In the genomic region with DNA sequence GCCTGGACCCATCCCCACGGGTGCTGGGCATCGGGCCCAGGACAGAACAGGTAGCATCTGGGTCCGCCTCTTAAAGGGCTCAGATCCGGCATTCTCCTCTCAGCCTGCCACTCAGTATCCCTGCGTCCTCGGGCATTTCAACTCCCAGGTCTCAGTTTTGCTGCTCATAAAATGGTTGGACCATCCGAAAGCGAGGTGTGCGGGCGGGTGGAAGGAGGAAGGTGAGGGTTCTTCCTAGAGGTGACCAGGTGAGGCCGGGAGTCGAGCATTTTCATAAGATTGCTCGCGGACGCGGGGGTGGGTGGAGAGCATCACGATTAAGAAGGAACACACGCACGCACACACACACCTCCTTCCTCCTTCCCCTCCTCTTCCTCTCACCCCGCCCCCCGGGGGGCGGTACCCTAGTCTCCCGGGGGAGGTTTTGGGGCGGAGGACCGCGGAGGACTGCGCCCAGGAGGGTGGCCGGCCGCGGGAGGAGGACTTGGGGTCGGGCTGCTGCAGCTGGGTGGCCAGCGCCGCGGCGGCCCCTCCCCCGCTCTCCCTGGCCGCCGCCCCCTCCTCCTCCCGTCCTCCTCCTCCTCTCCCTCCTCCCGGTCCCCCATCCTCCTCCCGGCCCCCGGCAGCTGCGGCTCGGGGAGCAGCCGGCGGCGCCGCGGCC, we compare ENCODE assay signal across 8 cellular contexts.
DNase-seq lines count a peak whose midpoint lies in the region; ATAC-seq and TF ChIP-seq lines count a peak whose summit lies in the region.

No MANE protein-coding gene starts in this region.

- H3K4me2 ChIP-seq in BLaER1 (peak overlapping the region; percentile 65), osteoblast (ENCODE audit: insufficient read depth, low read length) (peak overlapping the region; percentile 32)

- H3K27me3 ChIP-seq in BLaER1: no peaks in the 10 kb centered on the region
- peaks cover 0 to 2% of the 10 kb centered on the region in 2 donors for H3K27me3 ChIP-seq in esophagus (ENCODE audit: control insufficient read depth in 1 of 2, insufficient read depth in 2 of 2, low read length in 2 of 2)
- peaks cover 39% of the 10 kb centered on the region for H3K27me3 ChIP-seq in osteoblast (ENCODE audit: insufficient read depth, low read length)

- POLR2A ChIA-PET in HEK293 (lab: Yijun Ruan, JAX): no interaction called here

- CTCF ChIA-PET in HEK293 (lab: Yijun Ruan, JAX): interaction anchor here (1.2 to 1.9 kb wide), 3 partner anchors 27 to 95 kb away, joined by 4 to 7 read pairs (median 5); no protein-coding TSS in a partner anchor

- H3K79me2 ChIP-seq in osteoblast (ENCODE audit: insufficient read depth, low read length): no peaks in the 10 kb centered on the region

- H2AFZ ChIP-seq in osteoblast (ENCODE audit: low read length): no peak overlapping the region

- H3K4me3 ChIP-seq in BLaER1 (peak overlapping the region; percentile 69), HEK293 (ENCODE audit: low read depth, low read length) (peak overlapping the region; percentile 39), esophagus (ENCODE audit: low read depth in 1 of 2, low read length in 2 of 2) (peak overlapping the region; percentile 24 to 44), osteoblast (ENCODE audit: insufficient read depth, low read length) (no peak overlapping the region)

- peak overlapping the region; percentile 41; the same call in 1 of the 2 replicates for H3K9ac ChIP-seq in BLaER1

- H4K20me1 ChIP-seq in BLaER1: no peaks in the 10 kb centered on the region
- H4K20me1 ChIP-seq in osteoblast (ENCODE audit: insufficient read depth, low read length): peaks cover 3% of the 10 kb centered on the region

- H3K27ac ChIP-seq in BLaER1 (no peak overlapping the region), HEK293 (ENCODE audit: extremely low read depth, low read depth, low read length) (no peak overlapping the region; the same call in 1 of the 2 replicates), esophagus (ENCODE audit: low read depth in 2 of 2, low read length in 1 of 2) (no peak overlapping the region), osteoblast (ENCODE audit: low read depth, low read length) (no peak overlapping the region)

- ATAC-seq in GM18858 (IDR thresholded peaks at IDR 0.05; ENCODE audit: unreplicated experiment): no peak
- ATAC-seq in GM19452 (IDR thresholded peaks at IDR 0.05; ENCODE audit: unreplicated experiment): no peak
- ATAC-seq in GM19035 (IDR thresholded peaks at IDR 0.05; ENCODE audit: unreplicated experiment): no peak

- TF ChIP-seq CTCF in HEK293 (tag by site-specific recombination; IDR thresholded peaks at IDR 0.05) (no peak), osteoblast (IDR thresholded peaks at IDR 0.05; ENCODE audit: extremely low read depth, low read depth, low read length) (no peak)

- H3K4me1 ChIP-seq in BLaER1 (peaks cover 8% of the 10 kb centered on the region), HEK293 (ENCODE audit: control insufficient read depth, insufficient read depth, low read length) (peaks cover 4% of the 10 kb centered on the region), esophagus (ENCODE audit: control insufficient read depth in 2 of 2, insufficient read depth in 2 of 2, low read length in 1 of 2) (peaks cover 2 to 9% of the 10 kb centered on the region in 2 donors), osteoblast (ENCODE audit: insufficient read depth, low read length) (peaks cover 2% of the 10 kb centered on the region)

- no peaks in the 10 kb centered on the region for H3K36me3 ChIP-seq in BLaER1
- no peaks in the 10 kb centered on the region for H3K36me3 ChIP-seq in HEK293 (ENCODE audit: control insufficient read depth in 2 of 2, insufficient read depth in 1 of 2, low read length in 2 of 2)
- no peaks in the 10 kb centered on the region for H3K36me3 ChIP-seq in esophagus (ENCODE audit: control insufficient read depth in 2 of 2, insufficient read depth in 2 of 2, low read length in 1 of 2)
- H3K36me3 ChIP-seq in osteoblast (ENCODE audit: insufficient read depth, low read length): no peaks in the 10 kb centered on the region

- 2 to 3% methylated on average over 27 to 49 of the region's 49 CpGs for WGBS in esophagus, 2 donors

- peak; percentile 51 for DNase-seq in activated CD4-positive, alpha-beta T cell treated with anti-CD3 and anti-CD28 coated beads for 48 hours
- peak; percentile 80 for DNase-seq in osteoblast (ENCODE audit: insufficient read length, low spot score, missing footprints)

- H3K9me3 ChIP-seq in BLaER1 (no peaks in the 10 kb centered on the region), HEK293 (ENCODE audit: control insufficient read depth, insufficient read depth, low read depth, low read length) (no peaks in the 10 kb centered on the region), esophagus (ENCODE audit: control insufficient read depth in 2 of 2, insufficient read depth in 1 of 2, low read depth in 1 of 2, low read length in 1 of 2) (no peaks in the 10 kb centered on the region), osteoblast (ENCODE audit: low read depth, low read length) (no peaks in the 10 kb centered on the region)

TF ChIP-seq in HEK293, 187 proteins besides CTCF, POLR2A, EP300 and RAD21 (continues in another document):
- no peak for TF ChIP-seq ZSCAN16 (tag by site-specific recombination; IDR thresholded peaks at IDR 0.05)
- no peak for TF ChIP-seq ZNF747 (tag by site-specific recombination; IDR thresholded peaks at IDR 0.05)
- TF ChIP-seq MEIS1 (CRISPR knock-in tag; IDR thresholded peaks at IDR 0.05; ENCODE audit: borderline replicate concordance): no peak
- no peak for TF ChIP-seq ZIC2 (tag by site-specific recombination; IDR thresholded peaks at IDR 0.05)
- TF ChIP-seq BCL11B (tag by site-specific recombination; IDR thresholded peaks at IDR 0.05; ENCODE audit: low read depth): no peak
- no peak for TF ChIP-seq ZNF48 (tag by site-specific recombination; IDR thresholded peaks at IDR 0.05)
- TF ChIP-seq ZNF585B (tag by site-specific recombination; IDR thresholded peaks at IDR 0.05): no peak
- no peak for TF ChIP-seq ZNF768 (tag by site-specific recombination; IDR thresholded peaks at IDR 0.05)
- peak; percentile 79 for TF ChIP-seq SP2 (tag by site-specific recombination; IDR thresholded peaks at IDR 0.05)
- TF ChIP-seq ZNF624 (tag by site-specific recombination; IDR thresholded peaks at IDR 0.05): no peak
- TF ChIP-seq, protein P1, sequence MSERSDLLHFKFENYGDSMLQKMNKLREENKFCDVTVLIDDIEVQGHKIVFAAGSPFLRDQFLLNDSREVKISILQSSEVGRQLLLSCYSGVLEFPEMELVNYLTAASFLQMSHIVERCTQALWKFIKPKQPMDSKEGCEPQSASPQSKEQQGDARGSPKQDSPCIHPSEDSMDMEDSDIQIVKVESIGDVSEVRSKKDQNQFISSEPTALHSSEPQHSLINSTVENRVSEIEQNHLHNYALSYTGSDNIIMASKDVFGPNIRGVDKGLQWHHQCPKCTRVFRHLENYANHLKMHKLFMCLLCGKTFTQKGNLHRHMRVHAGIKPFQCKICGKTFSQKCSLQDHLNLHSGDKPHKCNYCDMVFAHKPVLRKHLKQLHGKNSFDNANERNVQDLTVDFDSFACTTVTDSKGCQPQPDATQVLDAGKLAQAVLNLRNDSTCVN (tag by site-specific recombination; optimal IDR thresholded peaks at IDR 0.05): peak; percentile 37
- peak; percentile 32; the same call in 1 of the 2 replicates for TF ChIP-seq ZNF423 (tag by site-specific recombination; IDR thresholded peaks at IDR 0.05)
- TF ChIP-seq ZNF670 (tag by site-specific recombination; IDR thresholded peaks at IDR 0.05; ENCODE audit: low read depth): no peak
- TF ChIP-seq, protein P2, sequence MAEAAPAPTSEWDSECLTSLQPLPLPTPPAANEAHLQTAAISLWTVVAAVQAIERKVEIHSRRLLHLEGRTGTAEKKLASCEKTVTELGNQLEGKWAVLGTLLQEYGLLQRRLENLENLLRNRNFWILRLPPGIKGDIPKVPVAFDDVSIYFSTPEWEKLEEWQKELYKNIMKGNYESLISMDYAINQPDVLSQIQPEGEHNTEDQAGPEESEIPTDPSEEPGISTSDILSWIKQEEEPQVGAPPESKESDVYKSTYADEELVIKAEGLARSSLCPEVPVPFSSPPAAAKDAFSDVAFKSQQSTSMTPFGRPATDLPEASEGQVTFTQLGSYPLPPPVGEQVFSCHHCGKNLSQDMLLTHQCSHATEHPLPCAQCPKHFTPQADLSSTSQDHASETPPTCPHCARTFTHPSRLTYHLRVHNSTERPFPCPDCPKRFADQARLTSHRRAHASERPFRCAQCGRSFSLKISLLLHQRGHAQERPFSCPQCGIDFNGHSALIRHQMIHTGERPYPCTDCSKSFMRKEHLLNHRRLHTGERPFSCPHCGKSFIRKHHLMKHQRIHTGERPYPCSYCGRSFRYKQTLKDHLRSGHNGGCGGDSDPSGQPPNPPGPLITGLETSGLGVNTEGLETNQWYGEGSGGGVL (tag by site-specific recombination; IDR thresholded peaks at IDR 0.05): peak; percentile 43; the same call in 1 of the 2 replicates
- TF ChIP-seq, protein P3, sequence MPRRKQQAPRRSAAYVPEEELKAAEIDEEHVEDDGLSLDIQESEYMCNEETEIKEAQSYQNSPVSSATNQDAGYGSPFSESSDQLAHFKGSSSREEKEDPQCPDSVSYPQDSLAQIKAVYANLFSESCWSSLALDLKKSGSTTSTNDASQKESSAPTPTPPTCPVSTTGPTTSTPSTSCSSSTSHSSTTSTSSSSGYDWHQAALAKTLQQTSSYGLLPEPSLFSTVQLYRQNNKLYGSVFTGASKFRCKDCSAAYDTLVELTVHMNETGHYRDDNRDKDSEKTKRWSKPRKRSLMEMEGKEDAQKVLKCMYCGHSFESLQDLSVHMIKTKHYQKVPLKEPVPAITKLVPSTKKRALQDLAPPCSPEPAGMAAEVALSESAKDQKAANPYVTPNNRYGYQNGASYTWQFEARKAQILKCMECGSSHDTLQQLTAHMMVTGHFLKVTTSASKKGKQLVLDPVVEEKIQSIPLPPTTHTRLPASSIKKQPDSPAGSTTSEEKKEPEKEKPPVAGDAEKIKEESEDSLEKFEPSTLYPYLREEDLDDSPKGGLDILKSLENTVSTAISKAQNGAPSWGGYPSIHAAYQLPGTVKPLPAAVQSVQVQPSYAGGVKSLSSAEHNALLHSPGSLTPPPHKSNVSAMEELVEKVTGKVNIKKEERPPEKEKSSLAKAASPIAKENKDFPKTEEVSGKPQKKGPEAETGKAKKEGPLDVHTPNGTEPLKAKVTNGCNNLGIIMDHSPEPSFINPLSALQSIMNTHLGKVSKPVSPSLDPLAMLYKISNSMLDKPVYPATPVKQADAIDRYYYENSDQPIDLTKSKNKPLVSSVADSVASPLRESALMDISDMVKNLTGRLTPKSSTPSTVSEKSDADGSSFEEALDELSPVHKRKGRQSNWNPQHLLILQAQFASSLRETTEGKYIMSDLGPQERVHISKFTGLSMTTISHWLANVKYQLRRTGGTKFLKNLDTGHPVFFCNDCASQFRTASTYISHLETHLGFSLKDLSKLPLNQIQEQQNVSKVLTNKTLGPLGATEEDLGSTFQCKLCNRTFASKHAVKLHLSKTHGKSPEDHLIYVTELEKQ (tag by site-specific recombination; IDR thresholded peaks at IDR 0.05; ENCODE audit: borderline replicate concordance): no peak
- no peak for TF ChIP-seq ZNF140 (tag by site-specific recombination; IDR thresholded peaks at IDR 0.05)
